Comparison of ENCODE assay signal across 22 cellular contexts in the genomic region with DNA sequence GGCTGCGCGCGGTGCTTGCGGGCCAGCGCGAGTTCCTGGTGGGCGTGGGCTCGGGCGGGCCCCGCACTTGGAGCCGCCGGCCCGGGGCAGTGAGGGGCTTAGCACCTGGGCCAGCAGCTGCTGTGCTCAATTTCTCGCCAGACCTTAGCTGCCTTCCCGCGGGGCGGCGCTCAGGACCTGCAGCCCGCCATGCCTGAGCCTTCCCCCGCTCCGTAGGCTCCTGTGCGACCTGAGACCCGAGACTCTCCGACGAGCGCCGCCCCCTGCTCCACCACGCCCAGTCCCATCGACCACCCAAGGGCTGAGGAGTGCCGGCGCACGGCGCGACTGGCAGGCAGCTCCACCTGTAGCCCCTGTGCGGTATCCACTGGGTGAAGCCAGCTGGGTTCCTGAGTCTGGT. TPM values are rescaled to one million over a fixed set of nuclear protein-coding genes. Genes with fewer than 3 reads are reported as not detected.
DNase-seq lines count a peak whose midpoint lies in the region; FAIRE-seq and TF ChIP-seq lines count a peak whose summit lies in the region.
"Had no signal": no experiment of that assay in that cellular context is flagged by ENCODE, and none has a peak within 500 bp of the region (broad histone marks: within the 10 kb centered on the region; RNA-seq: fewer than 3 reads in every experiment).

No MANE protein-coding gene starts in this region.

- peaks cover 0 to 18% (median 10%) of the 10 kb centered on the region in 6 donors for H3K4me1 ChIP-seq in spleen
- H3K4me1 ChIP-seq: BE2C had no signal

- H3K4me3 ChIP-seq in spleen: no peak overlapping the region
- H3K4me3 ChIP-seq: A549; BLaER1 treated with 17β-estradiol and CSF1 and Interleukin-3, amounts not matched to agents 10 nM and 100 nM had no signal

- peak; percentile 4 for FAIRE-seq in HTR-8/SVneo (lab: Jason Lieb, UNC)
- FAIRE-seq: A549, D721Med, GM12892, H1 had no signal

- 94 to 100% (median 96%) methylated on average over 1 to 35 of the region's 35 CpGs; no CpG with 5 or more reads in 1 of the 5 donors for WGBS in spleen, 5 donors

- no peak overlapping the region for H3K27ac ChIP-seq in spleen
- H3K27ac ChIP-seq: BLaER1 treated with 17β-estradiol and CSF1 and Interleukin-3, amounts not matched to agents 10 nM and 100 nM had no signal

- peak; percentile 27 for DNase-seq in ELF-1 (ENCODE audit: low read depth, low spot score)
- no peak for DNase-seq in HTR-8/SVneo (ENCODE audit: insufficient read length, low spot score)
- peak; percentile 67 for DNase-seq in spleen
- no peak for DNase-seq in head of caudate nucleus
- DNase-seq in NCI-H526 (lab: John Stamatoyannopoulos, UW): no peak
- no peak for DNase-seq in GF-D8 (lab: John Stamatoyannopoulos, UW)
- DNase-seq: 8988T; ACHN; AML-193; BE2C; CD4-positive, alpha-beta T cell; CD8-positive, alpha-beta memory T cell; DMS 273 treated with DMSO at 0.1 percent for 48 hours; DMS79; EL; H7; HCEC 1CT had no signal

- TF ChIP-seq CTCF in spleen (IDR thresholded peaks at IDR 0.05 in 8 of 11, conservative IDR thresholded peaks at IDR 0.05 in 3 of 11): no peak

- no peaks in the 10 kb centered on the region for H3K9me3 ChIP-seq in spleen
- H3K9me3 ChIP-seq: A549, BE2C had no signal

- peaks cover 0 to 5% (median 0%) of the 10 kb centered on the region in 7 donors for H3K27me3 ChIP-seq in spleen (replicated peaks in 1 of 7)
- H3K27me3 ChIP-seq: BE2C; BLaER1 treated with 17β-estradiol and CSF1 and Interleukin-3, amounts not matched to agents 10 nM and 100 nM had no signal

- no peak for TF ChIP-seq POLR2A in spleen (IDR thresholded peaks at IDR 0.05)

- intact Hi-C loops in spleen (cut with DNase I; ENCODE audit: low total_unique reads) (no loop called here), head of caudate nucleus (cut with DNase I) (no loop called here)

- H3K36me3 ChIP-seq in spleen: no peaks in the 10 kb centered on the region
- H3K36me3 ChIP-seq: BE2C; BLaER1 treated with 17β-estradiol and CSF1 and Interleukin-3, amounts not matched to agents 10 nM and 100 nM had no signal

RNA-seq across cellular contexts. Expression of a gene that starts 46.0 kb away (rescaled TPM):
- total RNA-seq in spleen: 10 to 100 TPM; 31.5 to 77.7 (median 56.2) TPM
- polyA plus RNA-seq in spleen: 10 to 100 TPM in 2 of 3 donors, 1 to 10 TPM in 1; 4.5 to 17.1 (median 12.3) TPM

Comparison
In these comparisons a context has a peak if more than half of its experiments do, and no peak if none do; other contexts are left out.
1. DNase-seq: peak in ELF-1 (single experiment) and spleen (single experiment); none in HTR-8/SVneo (single experiment), head of caudate nucleus (0 of 42), NCI-H526 (0 of 2) and GF-D8 (single experiment).